1 cellular context compared by ENCODE assay signal in the genomic region with DNA sequence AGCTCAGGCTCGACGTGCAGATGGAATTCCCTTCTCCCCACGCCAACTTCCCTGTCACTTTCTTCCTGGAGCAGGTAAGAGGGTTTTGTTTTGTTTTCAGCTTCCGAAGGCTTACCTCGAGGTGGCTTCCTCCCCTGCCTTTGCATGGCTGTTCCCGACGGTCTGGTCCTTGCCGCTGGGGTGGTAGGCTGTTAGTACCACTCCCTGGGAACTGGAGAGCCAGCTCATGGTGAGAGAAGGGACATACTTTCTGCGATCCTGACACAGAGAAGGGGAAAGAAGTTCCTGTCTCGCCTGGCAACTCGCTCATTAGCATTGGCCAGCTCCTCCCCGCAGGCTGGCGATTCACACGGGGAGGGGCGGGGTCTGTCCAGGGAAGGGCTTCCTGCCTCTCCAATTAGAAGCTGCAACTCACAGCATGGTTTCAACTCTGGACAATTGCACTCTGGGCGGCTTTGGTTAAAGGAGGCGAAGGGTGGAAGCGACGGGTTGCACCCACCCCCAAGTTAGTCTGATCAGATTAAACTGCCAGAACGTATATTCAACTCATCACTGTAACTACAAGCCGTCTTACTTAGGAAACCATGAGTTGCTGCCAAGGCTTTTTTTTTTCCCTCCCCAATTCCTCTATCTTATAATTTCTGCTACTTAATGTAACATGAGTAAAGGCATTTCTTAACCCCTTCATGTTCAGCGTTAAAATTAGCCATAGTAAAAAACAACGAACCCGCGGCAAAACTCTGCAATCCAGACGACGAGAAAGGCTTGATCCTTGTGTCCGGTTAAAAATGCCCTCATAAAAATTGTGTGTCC.
TF ChIP-seq lines count a peak whose summit lies in the region.

A gene with protein sequence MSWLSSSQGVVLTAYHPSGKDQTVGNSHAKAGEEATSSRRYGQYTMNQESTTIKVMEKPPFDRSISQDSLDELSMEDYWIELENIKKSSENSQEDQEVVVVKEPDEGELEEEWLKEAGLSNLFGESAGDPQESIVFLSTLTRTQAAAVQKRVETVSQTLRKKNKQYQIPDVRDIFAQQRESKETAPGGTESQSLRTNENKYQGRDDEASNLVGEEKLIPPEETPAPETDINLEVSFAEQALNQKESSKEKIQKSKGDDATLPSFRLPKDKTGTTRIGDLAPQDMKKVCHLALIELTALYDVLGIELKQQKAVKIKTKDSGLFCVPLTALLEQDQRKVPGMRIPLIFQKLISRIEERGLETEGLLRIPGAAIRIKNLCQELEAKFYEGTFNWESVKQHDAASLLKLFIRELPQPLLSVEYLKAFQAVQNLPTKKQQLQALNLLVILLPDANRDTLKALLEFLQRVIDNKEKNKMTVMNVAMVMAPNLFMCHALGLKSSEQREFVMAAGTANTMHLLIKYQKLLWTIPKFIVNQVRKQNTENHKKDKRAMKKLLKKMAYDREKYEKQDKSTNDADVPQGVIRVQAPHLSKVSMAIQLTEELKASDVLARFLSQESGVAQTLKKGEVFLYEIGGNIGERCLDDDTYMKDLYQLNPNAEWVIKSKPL (minus strand): TSS at position 269 of the 813 bp plus-strand sequence. CDS start 41 bp downstream, at position 228.

TF ChIP-seq in PFSK-1, 5 proteins besides CTCF, POLR2A, EP300 and RAD21 (continued from another document):
- TF ChIP-seq, protein P1, sequence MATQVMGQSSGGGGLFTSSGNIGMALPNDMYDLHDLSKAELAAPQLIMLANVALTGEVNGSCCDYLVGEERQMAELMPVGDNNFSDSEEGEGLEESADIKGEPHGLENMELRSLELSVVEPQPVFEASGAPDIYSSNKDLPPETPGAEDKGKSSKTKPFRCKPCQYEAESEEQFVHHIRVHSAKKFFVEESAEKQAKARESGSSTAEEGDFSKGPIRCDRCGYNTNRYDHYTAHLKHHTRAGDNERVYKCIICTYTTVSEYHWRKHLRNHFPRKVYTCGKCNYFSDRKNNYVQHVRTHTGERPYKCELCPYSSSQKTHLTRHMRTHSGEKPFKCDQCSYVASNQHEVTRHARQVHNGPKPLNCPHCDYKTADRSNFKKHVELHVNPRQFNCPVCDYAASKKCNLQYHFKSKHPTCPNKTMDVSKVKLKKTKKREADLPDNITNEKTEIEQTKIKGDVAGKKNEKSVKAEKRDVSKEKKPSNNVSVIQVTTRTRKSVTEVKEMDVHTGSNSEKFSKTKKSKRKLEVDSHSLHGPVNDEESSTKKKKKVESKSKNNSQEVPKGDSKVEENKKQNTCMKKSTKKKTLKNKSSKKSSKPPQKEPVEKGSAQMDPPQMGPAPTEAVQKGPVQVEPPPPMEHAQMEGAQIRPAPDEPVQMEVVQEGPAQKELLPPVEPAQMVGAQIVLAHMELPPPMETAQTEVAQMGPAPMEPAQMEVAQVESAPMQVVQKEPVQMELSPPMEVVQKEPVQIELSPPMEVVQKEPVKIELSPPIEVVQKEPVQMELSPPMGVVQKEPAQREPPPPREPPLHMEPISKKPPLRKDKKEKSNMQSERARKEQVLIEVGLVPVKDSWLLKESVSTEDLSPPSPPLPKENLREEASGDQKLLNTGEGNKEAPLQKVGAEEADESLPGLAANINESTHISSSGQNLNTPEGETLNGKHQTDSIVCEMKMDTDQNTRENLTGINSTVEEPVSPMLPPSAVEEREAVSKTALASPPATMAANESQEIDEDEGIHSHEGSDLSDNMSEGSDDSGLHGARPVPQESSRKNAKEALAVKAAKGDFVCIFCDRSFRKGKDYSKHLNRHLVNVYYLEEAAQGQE (IDR thresholded peaks at IDR 0.05; ENCODE audit: insufficient read depth in 1 of 2, low read depth in 2 of 2, low read length in 2 of 2): 0 out of 4 replicates have a peak, but pooled peaks of 1 of the 2 experiments have one; percentile 26
- peak; percentile 71; the same call in 1 of the 2 replicates for TF ChIP-seq TAF1 (IDR thresholded peaks at IDR 0.05; ENCODE audit: borderline replicate concordance, insufficient read depth, low read length)
- TF ChIP-seq SIN3A (IDR thresholded peaks at IDR 0.05; ENCODE audit: borderline replicate concordance, insufficient read depth, low read length): no peak; the same call in 1 of the 2 replicates
- peak; percentile 92 for TF ChIP-seq POLR2AphosphoS5 (IDR thresholded peaks at IDR 0.05; ENCODE audit: low read depth, low read length)
TF ChIP-seq in PFSK-1: peak in this region for 4.
